Comparison of ENCODE assay signal across 7 cellular contexts in the genomic region with DNA sequence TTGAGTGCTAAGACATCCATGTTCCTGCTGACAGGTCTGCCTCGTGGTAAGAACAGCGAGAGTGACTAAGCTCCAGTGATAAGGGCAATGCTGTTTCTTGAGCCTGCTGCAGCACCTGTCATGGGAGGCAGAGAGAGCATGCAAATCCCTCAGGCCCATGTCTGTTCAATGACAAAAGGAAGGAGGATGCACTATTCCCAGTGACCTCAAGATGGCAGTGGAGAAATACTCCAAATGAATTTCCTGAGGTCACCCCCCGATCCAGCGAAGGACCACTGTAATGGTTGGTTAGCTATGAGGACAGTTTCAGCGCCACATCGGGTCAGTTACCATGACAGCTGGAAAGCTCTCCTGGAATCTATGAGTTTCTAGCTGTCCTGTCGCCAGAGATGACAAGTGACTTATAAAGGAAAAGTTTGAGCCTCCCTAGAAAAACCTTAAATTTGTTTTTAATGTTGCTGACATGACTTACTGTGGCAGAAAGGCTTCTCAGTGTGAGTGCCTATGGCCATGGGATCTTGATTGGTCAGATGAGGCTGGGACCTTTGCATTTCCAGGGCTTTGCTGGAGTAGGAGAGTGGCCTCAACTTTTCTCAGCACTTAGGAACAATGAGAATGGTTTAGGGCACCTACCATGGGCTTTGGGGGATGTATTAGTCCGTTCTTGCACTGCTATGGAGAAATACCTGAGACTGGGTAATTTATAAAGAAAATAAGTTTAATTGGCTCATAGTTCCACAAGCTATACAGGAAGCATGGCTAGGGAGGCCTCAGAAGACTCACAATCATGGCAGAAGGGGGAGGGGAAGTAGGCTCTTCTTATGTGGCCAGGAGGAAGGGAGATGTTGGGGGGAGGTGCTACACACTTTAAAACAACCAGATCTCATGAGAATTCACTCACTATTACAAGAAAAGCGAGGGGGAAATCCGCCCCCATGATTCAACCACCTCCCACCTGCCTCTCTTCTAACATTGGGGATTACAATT.
A peak's percentile ranks its signal among the peaks of the same experiment; 100 is the strongest.
DNase-seq lines count a peak whose midpoint lies in the region; ATAC-seq and TF ChIP-seq lines count a peak whose summit lies in the region.

No MANE protein-coding gene starts in this region.

- H3K4me3 ChIP-seq in HCT116 (replicated peaks in 1 of 2; ENCODE audit: low read depth in 1 of 2, low read length in 2 of 2) (no peak overlapping the region), SU-DHL-6 (ENCODE audit: insufficient read depth, low read length, poor library complexity, severe bottlenecking) (no peak overlapping the region), transverse colon (no peak overlapping the region)

- CTCF ChIA-PET in HCT116 (lab: Charles Lee) = interaction anchor here (0.6 to 4.0 kb wide), 29 partner anchors 9 to 1053 kb away, joined by 3 to 43 read pairs (median 4); partner anchors contain the start of gene TMEM260

- WGBS in transverse colon (ENCODE audit: low coverage in 1 of 2), 2 donors = 38 to 75% methylated on average over 2 to 10 of the region's 10 CpGs

- H3K9me2 ChIP-seq in HCT116 (ENCODE audit: insufficient read depth) = no peaks in the 10 kb centered on the region
- H3K9me2 ChIP-seq in SU-DHL-6 (replicated peaks; ENCODE audit: insufficient read depth, low read length) = no peaks in the 10 kb centered on the region

- TF ChIP-seq EP300 in transverse colon (IDR thresholded peaks at IDR 0.05; ENCODE audit: low read depth) = no peak

- TF ChIP-seq RAD21 in HCT116 (IDR thresholded peaks at IDR 0.05; ENCODE audit: low read depth) = peak; percentile 77

- H3K27me3 ChIP-seq in HCT116 (ENCODE audit: insufficient read depth, low read length) (0 out of 2 replicates have a peak, but pooled peaks cover 4% of the 10 kb centered on the region), SU-DHL-6 (ENCODE audit: low read length) (no peaks in the 10 kb centered on the region), transverse colon (no peaks in the 10 kb centered on the region)

- intact Hi-C loops in HCT116 (cut with micrococcal nuclease) (loop anchor here (1.0 to 5.0 kb wide), 6 partner anchors 383 to 887 kb away; no protein-coding TSS in a partner anchor), transverse colon (cut with DNase I; ENCODE audit: low total_unique reads) (loop anchor here (5.0 kb wide), 1 partner anchor 826 kb away; no protein-coding TSS in a partner anchor)

- BruUV-seq in HCT116 (replicated peaks; lab: Mats Ljungman, UMichigan) = no TSS peak

- peak; percentile 89 for ATAC-seq in HCT116

- peak; percentile 55 to 81 (median 76); a peak in 5 of 6 replicates for TF ChIP-seq CTCF in HCT116 (IDR thresholded peaks at IDR 0.05 in 2 of 3, conservative IDR thresholded peaks at IDR 0.05 in 1 of 3; ENCODE audit: borderline replicate concordance in 1 of 3, insufficient read depth in 1 of 3, low read depth in 2 of 3, low read length in 2 of 3)
- peak; percentile 42 for TF ChIP-seq CTCF in SU-DHL-6 (IDR thresholded peaks at IDR 0.05; ENCODE audit: insufficient read depth, low read length, poor library complexity, severe bottlenecking)
- peak; percentile 48 to 79 (median 66) for TF ChIP-seq CTCF in transverse colon (IDR thresholded peaks at IDR 0.05)

- H2AFZ ChIP-seq in HCT116 (ENCODE audit: low read depth, low read length, poor library complexity, severe bottlenecking) (peak overlapping the region; percentile 82), SU-DHL-6 (ENCODE audit: low read depth, low read length, severe bottlenecking) (no peak overlapping the region)

- H3K27ac ChIP-seq in HCT116 (ENCODE audit: low read depth, low read length) (no peak overlapping the region), SU-DHL-6 (ENCODE audit: low read depth, low read length) (no peak overlapping the region), transverse colon (no peak overlapping the region)

- in situ Hi-C loops in G401 (cut with HindIII; ENCODE audit: low sequenced_read_pairs) (no loop called here), transverse colon (cut with MboI; ENCODE audit: low pct_ligation_motif_present in 1 of 4, low pct_unique_long_range_greater_than_20kb in 1 of 4, low sequenced_read_pairs in 3 of 4) (loop anchor here (10.0 to 25.0 kb wide), 5 partner anchors 696 to 1054 kb away; partner anchors contain the start of gene TBPL2 (in 3 of the 4))

- DNase-seq in G401 (ENCODE audit: low spot score) = peak; percentile 80
- peak; percentile 79 for DNase-seq in HCT116 (ENCODE audit: low read depth, low spot score)
- DNase-seq in NCI-H1105 treated with DMSO at 0.1 percent for 48 hours (lab: John Stamatoyannopoulos, UW) = peak; percentile 76
- DNase-seq in dedifferentiated amniotic fluid mesenchymal stem cell (ENCODE audit: extremely low spot score) = peak; percentile 63
- DNase-seq in lung microvascular endothelial cell (ENCODE audit: low read depth in 2 of 2) = peak; percentile 60 to 62
- peak; percentile 11 for DNase-seq in transverse colon

- POLR2A ChIA-PET in HCT116 (lab: Charles Lee) = no interaction called here

- H3K36me3 ChIP-seq in HCT116 (ENCODE audit: control insufficient read depth in 1 of 2, insufficient read depth in 2 of 2, low read length in 2 of 2) = no peaks in the 10 kb centered on the region
- no peaks in the 10 kb centered on the region for H3K36me3 ChIP-seq in SU-DHL-6 (ENCODE audit: low read length)
- H3K36me3 ChIP-seq in transverse colon = no peaks in the 10 kb centered on the region

- no peaks in the 10 kb centered on the region for H3K79me2 ChIP-seq in HCT116 (ENCODE audit: insufficient read depth, low read length)
- H3K79me2 ChIP-seq in SU-DHL-6 (ENCODE audit: insufficient read depth, low read length) = no peaks in the 10 kb centered on the region

- RAD21 ChIA-PET in HCT116 (lab: Charles Lee; ENCODE audit: low non-redundant PET in 1 of 2, low total read pairs in 2 of 2, uncharacterized antibody in 2 of 2, unreplicated experiment in 2 of 2) = interaction anchor here (0.6 to 1.2 kb wide), 3 partner anchors 15 to 692 kb away, joined by 3 read pairs; no protein-coding TSS in a partner anchor

- peak overlapping the region; percentile 40 for H3K4me2 ChIP-seq in HCT116 (ENCODE audit: low read length)
- no peak overlapping the region for H3K4me2 ChIP-seq in SU-DHL-6 (ENCODE audit: low read depth, low read length, poor library complexity, severe bottlenecking)

- no peaks in the 10 kb centered on the region for H3K4me1 ChIP-seq in HCT116 (ENCODE audit: control insufficient read depth in 1 of 2, insufficient read depth in 2 of 2, low read length in 2 of 2)
- peaks cover 0 to 5% (median 2%) of the 10 kb centered on the region in 4 donors for H3K4me1 ChIP-seq in transverse colon

- H3F3A ChIP-seq in SU-DHL-6 (ENCODE audit: insufficient read depth) = no peaks in the 10 kb centered on the region

- H3K9ac ChIP-seq in HCT116 (ENCODE audit: low read length) (no peak overlapping the region), SU-DHL-6 (ENCODE audit: low read length) (no peak overlapping the region)

- no peaks in the 10 kb centered on the region for H3K9me3 ChIP-seq in HCT116 (ENCODE audit: control insufficient read depth in 1 of 2, insufficient read depth in 1 of 2, low read depth in 1 of 2, low read length in 2 of 2)
- H3K9me3 ChIP-seq in SU-DHL-6 (ENCODE audit: insufficient read depth, low read length) = no peaks in the 10 kb centered on the region
- no peaks in the 10 kb centered on the region for H3K9me3 ChIP-seq in transverse colon

- TF ChIP-seq POLR2A in HCT116 (IDR thresholded peaks at IDR 0.05; ENCODE audit: borderline replicate concordance, extremely low read depth, insufficient read depth, insufficient read length) (no peak), transverse colon (IDR thresholded peaks at IDR 0.05) (no peak)

- H4K20me1 ChIP-seq in HCT116 (ENCODE audit: insufficient read depth) = no peaks in the 10 kb centered on the region
- no peaks in the 10 kb centered on the region for H4K20me1 ChIP-seq in SU-DHL-6 (ENCODE audit: low read depth, low read length)

TF ChIP-seq in HCT116, 20 proteins besides CTCF, POLR2A, EP300 and RAD21 (continues in another document):
- TF ChIP-seq EZH2 (IDR thresholded peaks at IDR 0.05) = no peak
- no peak for TF ChIP-seq ELF1 (IDR thresholded peaks at IDR 0.05; ENCODE audit: borderline replicate concordance, low read depth)
- TF ChIP-seq, protein P1, sequence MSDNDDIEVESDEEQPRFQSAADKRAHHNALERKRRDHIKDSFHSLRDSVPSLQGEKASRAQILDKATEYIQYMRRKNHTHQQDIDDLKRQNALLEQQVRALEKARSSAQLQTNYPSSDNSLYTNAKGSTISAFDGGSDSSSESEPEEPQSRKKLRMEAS (IDR thresholded peaks at IDR 0.05) = peak; percentile 51
- TF ChIP-seq TCF7L2 (IDR thresholded peaks at IDR 0.05; ENCODE audit: borderline replicate concordance, extremely low read depth, insufficient read depth, insufficient read length) = no peak
- no peak for TF ChIP-seq YY1 (IDR thresholded peaks at IDR 0.05; ENCODE audit: extremely low read depth, insufficient replicate concordance, low read depth, low read length)
- TF ChIP-seq REST (IDR thresholded peaks at IDR 0.05; ENCODE audit: low read depth) = no peak
- TF ChIP-seq EGR1 (IDR thresholded peaks at IDR 0.05; ENCODE audit: low read depth) = no peak
- TF ChIP-seq JUND (IDR thresholded peaks at IDR 0.05) = no peak
- TF ChIP-seq FOSL1 (IDR thresholded peaks at IDR 0.05; ENCODE audit: low read depth) = no peak
- no peak for TF ChIP-seq SRF (IDR thresholded peaks at IDR 0.05; ENCODE audit: low read depth)
- TF ChIP-seq ZFX (IDR thresholded peaks at IDR 0.05) = no peak

Comparison
In these comparisons a context has a peak if more than half of its experiments do, and no peak if none do; other contexts are left out.
1. DNase-seq: peak in every context shown above with its lines; median percentile 80 in G401; 79 in HCT116; 76 in NCI-H1105 treated with DMSO at 0.1 percent for 48 hours; 63 in dedifferentiated amniotic fluid mesenchymal stem cell; 61 in lung microvascular endothelial cell; 11 in transverse colon.